In genomic region chr1:17545354-17545753, GRCh38 we compare ENCODE assay signal across 11 cellular contexts. TPM values are rescaled to one million over a fixed set of nuclear protein-coding genes. Genes with fewer than 3 reads are reported as not detected.
A peak's percentile ranks its signal among the peaks of the same experiment; 100 is the strongest.
DNase-seq lines count a peak whose midpoint lies in the region; ATAC-seq, FAIRE-seq and TF ChIP-seq lines count a peak whose summit lies in the region.
"Had no signal": no experiment of that assay in that cellular context is flagged by ENCODE, and none has a peak within 500 bp of the region (broad histone marks: within the 10 kb centered on the region; RNA-seq: fewer than 3 reads in every experiment).

No MANE protein-coding gene starts in this region.

- H2BK120ac ChIP-seq in H1 (replicated peaks; ENCODE audit: low read depth, low read length) (peak overlapping the region; percentile 52), mesenchymal stem cell (ENCODE audit: low read depth, low read length) (no peak overlapping the region)

- H3K27ac ChIP-seq in H1 (ENCODE audit: low read depth, low read length) (peak overlapping the region; percentile 6; the same call in 1 of the 2 replicates), mesenchymal stem cell (ENCODE audit: low read length, poor library complexity, severe bottlenecking) (no peak overlapping the region), aorta (ENCODE audit: low read depth in 1 of 2, low read length in 2 of 2) (peak overlapping the region in 1 of 2 donors; percentile 89)

- DNase-seq in MV-4-11 (lab: John Stamatoyannopoulos, UW) (peak; percentile 42), H1 (ENCODE audit: low read depth in 1 of 2, low spot score in 2 of 2) (no peak), mesenchymal stem cell (peak; percentile 81), aorta (no peak), SKM-1 treated with dmso at 0.1 percent for 144 hours (lab: John Stamatoyannopoulos, UW; ENCODE audit: unreplicated experiment) (no peak), superior temporal gyrus (ENCODE audit: extremely low spot score) (no peak)
- DNase-seq: activated gamma-delta T cell treated with Interleukin-2 at 50 U/mL for 16 hours, NCI-H2171 had no signal

- ATAC-seq in aorta (ENCODE audit: low FRiP score), result peak; percentile 70
- ATAC-seq in HG02852 (IDR thresholded peaks at IDR 0.05; ENCODE audit: unreplicated experiment), result no peak

- H3K23me2 ChIP-seq in H1 (ENCODE audit: low read depth, low read length), result peaks cover 2% of the 10 kb centered on the region; the same call in 1 of the 2 replicates

- H3K9ac ChIP-seq in H1 (replicated peaks in 1 of 4; ENCODE audit: extremely low read depth in 1 of 4, low read depth in 3 of 4, low read length in 3 of 4) (no peak overlapping the region), mesenchymal stem cell (ENCODE audit: low read length) (peak overlapping the region; percentile 56)

- H2BK15ac ChIP-seq in H1 (ENCODE audit: low read length) (peak overlapping the region; percentile 10; the same call in 1 of the 2 replicates), mesenchymal stem cell (ENCODE audit: low read depth, poor library complexity, severe bottlenecking) (no peak overlapping the region)

- no peak for TF ChIP-seq RAD21 in H1 (IDR thresholded peaks at IDR 0.05 in 1 of 2, conservative IDR thresholded peaks at IDR 0.05 in 1 of 2; ENCODE audit: low read depth in 2 of 2, low read length in 2 of 2)

- no peak overlapping the region for H2AFZ ChIP-seq in H1 (ENCODE audit: low read length)
- H2AFZ ChIP-seq in mesenchymal stem cell (ENCODE audit: low read depth, low read length), result no peak overlapping the region

- H2AK5ac ChIP-seq in H1 (ENCODE audit: low read depth, low read length), result peak overlapping the region; percentile 91; the same call in 1 of the 2 replicates
- no peak overlapping the region for H2AK5ac ChIP-seq in mesenchymal stem cell (ENCODE audit: low read length, severe bottlenecking)

- H3K27me3 ChIP-seq in H1 (replicated peaks in 1 of 4; ENCODE audit: control insufficient read depth in 3 of 4, extremely low read depth in 1 of 4, insufficient read depth in 3 of 4, low read length in 3 of 4), result no peaks in the 10 kb centered on the region
- H3K27me3 ChIP-seq in mesenchymal stem cell (ENCODE audit: control insufficient read depth in 1 of 2, insufficient read depth in 1 of 2, low read length in 2 of 2), result no peaks in the 10 kb centered on the region
- H3K27me3 ChIP-seq in aorta (ENCODE audit: control insufficient read depth in 1 of 2, insufficient read depth in 2 of 2, low read length in 1 of 2), result no peaks in the 10 kb centered on the region

- WGBS in H1 (ENCODE audit: extremely low coverage in 1 of 2, insufficient coverage in 1 of 2, insufficient read length in 1 of 2, insufficient replicate concordance in 2 of 2, low coverage in 1 of 2, low lambda C conversion rate in 2 of 2, missing lambda C conversion rate in 1 of 2), 2 experiments, result 93% methylated on average over 2 of the region's 2 CpGs; no CpG with 5 or more reads in 1 of the 2 experiments
- 41% methylated on average over 2 of the region's 2 CpGs for WGBS in mesenchymal stem cell
- WGBS in aorta, 2 donors, result 2 to 5% methylated on average over 2 of the region's 2 CpGs

- CTCF ChIA-PET in H1 (lab: Charles Lee; ENCODE audit: partially characterized antibody), result interaction anchor here (1.1 to 86.2 kb wide), 5 partner anchors 8 to 62 kb away, joined by 3 to 1640 read pairs (median 28); no protein-coding TSS in a partner anchor

- TF ChIP-seq CTCF in H1 (IDR thresholded peaks at IDR 0.05; ENCODE audit: control extremely low read depth in 1 of 3, insufficient read depth in 1 of 3, low read depth in 1 of 3, low read length in 3 of 3), result no peak

- POLR2A ChIA-PET in H1 (lab: Charles Lee; ENCODE audit: partially characterized antibody), result interaction anchor here (1.0 to 1.3 kb wide), 5 partner anchors 9 to 41 kb away, joined by 3 to 4 read pairs (median 3); no protein-coding TSS in a partner anchor

- H2BK12ac ChIP-seq in H1 (ENCODE audit: low read depth, low read length) (peak overlapping the region; percentile 91; the same call in 1 of the 2 replicates), mesenchymal stem cell (ENCODE audit: low read length in 2 of 2) (peak overlapping the region; percentile 3 to 17)

- 0 out of 4 replicates have a peak overlapping the region, but pooled peaks of 1 of the 2 experiments have one; percentile 24 for H3K4me2 ChIP-seq in H1 (ENCODE audit: insufficient read depth in 1 of 2, low read depth in 2 of 2, low read length in 2 of 2)
- no peak overlapping the region for H3K4me2 ChIP-seq in mesenchymal stem cell (ENCODE audit: low read length, poor library complexity, severe bottlenecking)

- H2BK5ac ChIP-seq in H1 (ENCODE audit: low read depth, low read length) (peak overlapping the region; percentile 87), mesenchymal stem cell (ENCODE audit: low read depth, low read length, poor library complexity, severe bottlenecking) (no peak overlapping the region)

- H3K79me1 ChIP-seq in H1 (ENCODE audit: low read depth, low read length) (peaks cover 18% of the 10 kb centered on the region), mesenchymal stem cell (replicated peaks; ENCODE audit: low read length, poor library complexity, severe bottlenecking) (peaks cover 32% of the 10 kb centered on the region)

- H3K14ac ChIP-seq in H1 (ENCODE audit: insufficient read length), result no peak overlapping the region
- peak overlapping the region in 1 of 2 experiments; percentile 69 for H3K14ac ChIP-seq in mesenchymal stem cell (ENCODE audit: low read length in 2 of 2)

- H4K8ac ChIP-seq in H1 (ENCODE audit: extremely low read depth, insufficient read depth, low read length) (peak overlapping the region; percentile 62), mesenchymal stem cell (ENCODE audit: low read length) (peak overlapping the region; percentile 72)

- peaks cover 18 to 74% of the 10 kb centered on the region in 2 experiments for H3K79me2 ChIP-seq in H1 (ENCODE audit: control insufficient read depth in 1 of 2, insufficient read depth in 2 of 2, low read length in 2 of 2)

- H3K36me3 ChIP-seq in H1 (ENCODE audit: control insufficient read depth in 2 of 4, insufficient read depth in 4 of 4, low read length in 3 of 4), result no peaks in the 10 kb centered on the region
- H3K36me3 ChIP-seq in mesenchymal stem cell (ENCODE audit: control insufficient read depth in 1 of 2, insufficient read depth in 2 of 2, low read depth in 1 of 2, low read length in 2 of 2), result no peaks in the 10 kb centered on the region
- H3K36me3 ChIP-seq in aorta (ENCODE audit: control insufficient read depth in 1 of 2, insufficient read depth in 2 of 2, low read length in 1 of 2), result peaks cover 0 to 1% of the 10 kb centered on the region in 2 donors
- H3K36me3 ChIP-seq: prostate gland had no signal

- H3K4me1 ChIP-seq in H1 (replicated peaks in 1 of 4; ENCODE audit: control insufficient read depth in 3 of 4, insufficient read depth in 4 of 4, low read length in 3 of 4) (peaks cover 24 to 44% (median 32%) of the 10 kb centered on the region in 4 experiments), mesenchymal stem cell (ENCODE audit: control insufficient read depth, insufficient read depth, low read depth, low read length) (peaks cover 24% of the 10 kb centered on the region), aorta (ENCODE audit: control insufficient read depth in 1 of 2, insufficient read depth in 2 of 2, low read length in 2 of 2) (peaks cover 0 to 4% of the 10 kb centered on the region in 2 donors)
- H3K4me1 ChIP-seq: prostate gland had no signal

- intact Hi-C loops in aorta (cut with DNase I), result no loop called here

- H3K56ac ChIP-seq in H1 (replicated peaks; ENCODE audit: insufficient read length, low read depth, low read length), result no peak overlapping the region

- no peaks in the 10 kb centered on the region for H3K9me3 ChIP-seq in H1 (ENCODE audit: insufficient read depth in 2 of 2, low read depth in 1 of 2, low read length in 1 of 2)
- H3K9me3 ChIP-seq in mesenchymal stem cell (ENCODE audit: control insufficient read depth, low read length), result no peaks in the 10 kb centered on the region
- H3K9me3 ChIP-seq in aorta (ENCODE audit: control insufficient read depth, low read length), result no peaks in the 10 kb centered on the region
- H3K9me3 ChIP-seq: prostate gland had no signal

- no peaks in the 10 kb centered on the region for H4K20me1 ChIP-seq in H1 (replicated peaks in 1 of 2; ENCODE audit: control insufficient read depth in 1 of 2, insufficient read depth in 2 of 2, low read length in 2 of 2)

- no peak for TF ChIP-seq EP300 in H1 (IDR thresholded peaks at IDR 0.05; ENCODE audit: borderline replicate concordance in 1 of 2, low read depth in 2 of 2, low read length in 2 of 2)

- FAIRE-seq in H1 (lab: Jason Lieb, UNC), result no peak
- FAIRE-seq: TTC549 had no signal

- H4K5ac ChIP-seq in H1 (ENCODE audit: insufficient read length, low read depth, low read length), result no peak overlapping the region

- H3K18ac ChIP-seq in H1 (ENCODE audit: extremely low read depth, low read length) (peak overlapping the region; percentile 95), mesenchymal stem cell (ENCODE audit: low read depth in 1 of 2, low read length in 2 of 2) (peak overlapping the region; percentile 72 to 75)

- H3K4me3 ChIP-seq in H1 (ENCODE audit: extremely low read depth in 1 of 4, insufficient read depth in 2 of 4, low read depth in 3 of 4, low read length in 4 of 4) (no peak overlapping the region), mesenchymal stem cell (ENCODE audit: insufficient read depth in 1 of 2, low read depth in 1 of 2, low read length in 2 of 2) (peak overlapping the region in 1 of 2 experiments; percentile 55), aorta (ENCODE audit: low read length in 2 of 2) (no peak overlapping the region)
- H3K4me3 ChIP-seq: prostate gland had no signal

- no peak for TF ChIP-seq POLR2A in H1 (IDR thresholded peaks at IDR 0.05; ENCODE audit: control extremely low read depth in 1 of 2, low read depth in 2 of 2, low read length in 2 of 2)

- H4K91ac ChIP-seq in H1 (replicated peaks; ENCODE audit: insufficient read length, low read length) (peak overlapping the region; percentile 61), mesenchymal stem cell (ENCODE audit: low read length) (peak overlapping the region; percentile 60)

- H3K4ac ChIP-seq in H1 (replicated peaks; ENCODE audit: insufficient read length, low read depth, low read length), result peak overlapping the region; percentile 28
- H3K4ac ChIP-seq in mesenchymal stem cell (ENCODE audit: low read depth in 1 of 2, low read length in 2 of 2), result peak overlapping the region in 1 of 2 experiments; percentile 66

- H3K23ac ChIP-seq in H1 (ENCODE audit: insufficient read length) (no peak overlapping the region), mesenchymal stem cell (ENCODE audit: low read length in 2 of 2) (no peak overlapping the region)

- peak overlapping the region; percentile 82 for H2BK20ac ChIP-seq in H1 (ENCODE audit: low read length)

RNA-seq across cellular contexts. Expression of gene ARHGEF10L, which starts 5.9 kb away (rescaled TPM):
- 38.0 and 39.6 TPM in 2 replicates for total RNA-seq in H1 (2021; fragmentation: NEBNext Ultra II Directional; extraction: Animal tissue kit (Norgen Biotek cat#: 25700))
- polyA plus RNA-seq in H1 (2011; rRNA removed), result 33.6 and 55.3 TPM in 2 replicates
- polyA plus RNA-seq in H1 (2011; cell fraction: cytosol; rRNA removed), result 43.2 TPM
- 171 TPM for polyA plus RNA-seq in H1 (2011; cell fraction: nucleus; rRNA removed)
- 23.6 to 37.7 TPM (median 33.8 TPM) in 4 replicates for polyA plus RNA-seq in H1 (2012, experiment 1 of 2)
- polyA plus RNA-seq in H1 (2012, experiment 2 of 2), result 27.2 TPM
- polyA plus RNA-seq in H1 (2013, experiment 1 of 2), result 17.0 TPM
- polyA plus RNA-seq in H1 (2013, experiment 2 of 2), result 16.9 TPM
- 46.7 and 47.4 TPM in 2 replicates for polyA minus RNA-seq in H1 (2011; rRNA and poly(A)+ RNA removed)
- polyA minus RNA-seq in H1 (2011; cell fraction: cytosol; rRNA and poly(A)+ RNA removed), result 33.8 TPM
- 74.8 TPM for polyA minus RNA-seq in H1 (2011; cell fraction: nucleus; rRNA and poly(A)+ RNA removed)
- 6.9 TPM for polyA plus RNA-seq in mesenchymal stem cell (2013, experiment 1 of 2)
- 7.2 TPM for polyA plus RNA-seq in mesenchymal stem cell (2013, experiment 2 of 2)
- 100 to 1,000 TPM; 143 to 190 TPM for total RNA-seq in aorta
- polyA plus RNA-seq in aorta, result 100 to 1,000 TPM in 1 of 2 donors, 10 to 100 TPM in 1; 24.0 to 122 TPM

Comparison
In these comparisons a context has a peak if more than half of its experiments do, and no peak if none do; other contexts are left out.
1. DNase-seq: peak in MV-4-11 (single experiment) and mesenchymal stem cell (single experiment); none in H1 (0 of 2), aorta (0 of 2), SKM-1 treated with dmso at 0.1 percent for 144 hours (single experiment) and superior temporal gyrus (single experiment).